ENCODE assay signal across 14 cellular contexts in genomic region chr19:8451377-8451776, GRCh38. TPM values are rescaled to one million over a fixed set of nuclear protein-coding genes. Genes with fewer than 3 reads are reported as not detected.
DNase-seq lines count a peak whose midpoint lies in the region; ATAC-seq, FAIRE-seq and TF ChIP-seq lines count a peak whose summit lies in the region.
"Had no signal": no experiment of that assay in that cellular context is flagged by ENCODE, and none has a peak within 500 bp of the region (broad histone marks: within the 10 kb centered on the region; RNA-seq: fewer than 3 reads in every experiment).

No MANE protein-coding gene starts in this region.

- peaks cover 43% of the 10 kb centered on the region for H3K4me1 ChIP-seq in iPS-20b (ENCODE audit: insufficient read depth, low read length)
- H3K4me1 ChIP-seq in gastrocnemius medialis = peaks cover 93 to 94% of the 10 kb centered on the region in 2 donors

- H3K36me3 ChIP-seq in iPS-20b (ENCODE audit: insufficient read depth, low read depth, low read length) = peaks cover 73% of the 10 kb centered on the region
- peaks cover 0 to 5% of the 10 kb centered on the region in 2 donors for H3K36me3 ChIP-seq in gastrocnemius medialis

- no peak overlapping the region for H3K27ac ChIP-seq in iPS-20b (ENCODE audit: low read length)
- peak overlapping the region; percentile 27 to 74 (median 64) for H3K27ac ChIP-seq in gastrocnemius medialis
- H3K27ac ChIP-seq: HL-60, SK-N-MC had no signal

- peak overlapping the region; percentile 43 for H3K27ac Mint-ChIP-seq in activated CD4-positive, alpha-beta T cell treated with anti-CD3 and anti-CD28 coated beads for 36 hours
- peak overlapping the region; percentile 90 for H3K27ac Mint-ChIP-seq in T-helper 17 cell

- H3K27me3 ChIP-seq in iPS-20b (ENCODE audit: insufficient read depth, low read length) (no peaks in the 10 kb centered on the region), gastrocnemius medialis (no peaks in the 10 kb centered on the region)

- no peaks in the 10 kb centered on the region for H3K9me3 Mint-ChIP-seq in activated CD4-positive, alpha-beta T cell treated with anti-CD3 and anti-CD28 coated beads for 36 hours (ENCODE audit: low read depth)

- DNase-seq in activated CD4-positive, alpha-beta T cell treated with anti-CD3 and anti-CD28 coated beads for 36 hours = no peak
- no peak for DNase-seq in activated CD4-positive, alpha-beta T cell treated with anti-CD3 and anti-CD28 coated beads for 1 hour
- no peak for DNase-seq in T-helper 17 cell
- DNase-seq in gastrocnemius medialis = no peak
- DNase-seq in HTR-8/SVneo (ENCODE audit: insufficient read length, low spot score) = no peak
- DNase-seq in NCI-H1417 treated with DMSO at 0.1 percent for 48 hours (lab: John Stamatoyannopoulos, UW) = no peak
- DNase-seq: activated CD4-positive, alpha-beta T cell treated with anti-CD3 and anti-CD28 coated beads, Interleukin-2, amount 50 U/mL, for 48 hours; DMS79 treated with DMSO at 0.1 percent for 48 hours; NCI-H748 treated with DMSO at 0.1 percent for 48 hours had no signal

- intact Hi-C loops in activated CD4-positive, alpha-beta T cell treated with anti-CD3 and anti-CD28 coated beads for 36 hours (cut with DNase I, micrococcal nuclease) = no loop called here
- intact Hi-C loops in gastrocnemius medialis (cut with DNase I; ENCODE audit: low total_unique reads) = no loop called here

- H3K4me3 ChIP-seq in iPS-20b (ENCODE audit: low read length) (0 out of 2 replicates have a peak overlapping the region, but pooled peaks have one; percentile 6), gastrocnemius medialis (peak overlapping the region in 1 of 4 donors; percentile 22)
- H3K4me3 ChIP-seq: SK-N-MC had no signal

- POLR2A ChIA-PET in activated CD4-positive, alpha-beta T cell treated with anti-CD3 and anti-CD28 coated beads for 36 hours (lab: Charles Lee) = interaction anchor here (0.6 kb wide), 1 partner anchor 54 kb away, joined by 3 read pairs; no protein-coding TSS in a partner anchor

- H3K4me3 Mint-ChIP-seq in activated CD4-positive, alpha-beta T cell treated with anti-CD3 and anti-CD28 coated beads for 36 hours = no peak overlapping the region
- peak overlapping the region; percentile 59 for H3K4me3 Mint-ChIP-seq in T-helper 17 cell

- in situ Hi-C loops in gastrocnemius medialis (cut with MboI; ENCODE audit: low sequenced_read_pairs in 4 of 4) = no loop called here

- no peaks in the 10 kb centered on the region for H3K27me3 Mint-ChIP-seq in activated CD4-positive, alpha-beta T cell treated with anti-CD3 and anti-CD28 coated beads for 36 hours
- no peaks in the 10 kb centered on the region for H3K27me3 Mint-ChIP-seq in T-helper 17 cell

- H3K36me3 Mint-ChIP-seq in activated CD4-positive, alpha-beta T cell treated with anti-CD3 and anti-CD28 coated beads for 36 hours (ENCODE audit: low read depth) = peaks cover 51% of the 10 kb centered on the region
- H3K36me3 Mint-ChIP-seq in T-helper 17 cell (ENCODE audit: low read depth) = peaks cover 3% of the 10 kb centered on the region

- H3K9me3 ChIP-seq in T-helper 17 cell (ENCODE audit: control insufficient read depth, low read length, poor library complexity, severe bottlenecking) (no peaks in the 10 kb centered on the region), iPS-20b (ENCODE audit: insufficient read depth, low read depth, low read length) (no peaks in the 10 kb centered on the region), gastrocnemius medialis (no peaks in the 10 kb centered on the region)

- H3K4me1 Mint-ChIP-seq in activated CD4-positive, alpha-beta T cell treated with anti-CD3 and anti-CD28 coated beads for 36 hours = peaks cover 87% of the 10 kb centered on the region
- peaks cover 58% of the 10 kb centered on the region for H3K4me1 Mint-ChIP-seq in T-helper 17 cell

- H3K9ac ChIP-seq in iPS-20b (ENCODE audit: low read depth, low read length) = no peak overlapping the region

- no peak for TF ChIP-seq POLR2A in gastrocnemius medialis (IDR thresholded peaks at IDR 0.05)

- TF ChIP-seq CTCF in gastrocnemius medialis (IDR thresholded peaks at IDR 0.05 in 4 of 5, conservative IDR thresholded peaks at IDR 0.05 in 1 of 5) = no peak

- FAIRE-seq in HTR-8/SVneo (lab: Jason Lieb, UNC) = no peak

- CTCF ChIA-PET in activated CD4-positive, alpha-beta T cell treated with anti-CD3 and anti-CD28 coated beads for 36 hours (lab: Charles Lee) = interaction anchor here (1.2 to 2.4 kb wide), 2 partner anchors 97 to 127 kb away, joined by 3 to 10 read pairs; partner anchors contain the start of gene MYO1F

- ATAC-seq in activated CD4-positive, alpha-beta T cell treated with anti-CD3 and anti-CD28 coated beads for 36 hours = no peak
- ATAC-seq in T-helper 17 cell (no peak), gastrocnemius medialis (no peak), HG03159 (IDR thresholded peaks at IDR 0.05; ENCODE audit: unreplicated experiment) (no peak)

RNA-seq across cellular contexts. Expression of gene HNRNPM, which starts 6.6 kb away (rescaled TPM):
- 100 to 1,000 TPM; 250 to 304 TPM for total RNA-seq in activated CD4-positive, alpha-beta T cell treated with anti-CD3 and anti-CD28 coated beads for 36 hours
- 100 to 1,000 TPM; 248 to 259 TPM for total RNA-seq in T-helper 17 cell
- 10 to 100 TPM; 42.5 to 74.6 (median 57.8) TPM for total RNA-seq in gastrocnemius medialis

RNA-seq across cellular contexts. Expression of gene MARCHF2, which starts 38.3 kb away (rescaled TPM):
- 10 to 100 TPM in 1 of 2 experiments, 1 to 10 TPM in 1; 9.1 to 10.1 TPM for total RNA-seq in activated CD4-positive, alpha-beta T cell treated with anti-CD3 and anti-CD28 coated beads for 36 hours
- total RNA-seq in T-helper 17 cell = 100 to 1,000 TPM in 1 of 2 donors, 10 to 100 TPM in 1; 26.9 to 108 TPM
- 100 to 1,000 TPM; 173 to 183 (median 176) TPM for total RNA-seq in gastrocnemius medialis

RNA-seq across cellular contexts. Expression of gene PRAM1, which starts 51.1 kb away (rescaled TPM):
- total RNA-seq in activated CD4-positive, alpha-beta T cell treated with anti-CD3 and anti-CD28 coated beads for 36 hours = 1 to 10 TPM in 1 of 2 experiments, under 1 TPM in 1; 0.90 to 1.1 TPM
- total RNA-seq in T-helper 17 cell (1 to 10 TPM; 5.2 to 7.4 TPM), gastrocnemius medialis (under 1 TPM in 2 of 4 donors, not detected in 2; 0.16 to 0.27 TPM)
- total RNA-seq: A172 had no signal
